In genomic region chr1:205273551-205273982, GRCh38 we compare ENCODE assay signal across 8 cellular contexts.
DNase-seq lines count a peak whose midpoint lies in the region; ATAC-seq and TF ChIP-seq lines count a peak whose summit lies in the region.

No MANE protein-coding gene starts in this region.

- ATAC-seq in HG03045 (IDR thresholded peaks at IDR 0.05; ENCODE audit: unreplicated experiment): peak; percentile 61

- DNase-seq in GM10248 (ENCODE audit: extremely low spot score) (peak; percentile 90), NCI-H2171 (lab: John Stamatoyannopoulos, UW) (peak; percentile 67), T47D (ENCODE audit: low read depth in 1 of 2, low spot score in 1 of 2) (peak; percentile 89 to 95), inferior parietal cortex (ENCODE audit: extremely low spot score) (peak; percentile 90), amniotic stem cell (lab: John Stamatoyannopoulos, UW) (no peak)
- DNase-seq in stimulated activated CD4-positive, alpha-beta T cell treated with anti-CD3 and anti-CD28 coated beads, Interleukin-15, amount 100 ng/mL, for 1 hour (ENCODE audit: low read depth in 1 of 2, low spot score in 1 of 2): peak; percentile 72 to 73

- peak; percentile 91 for TF ChIP-seq CTCF in GM10248 (IDR thresholded peaks at IDR 0.05; ENCODE audit: control extremely low read depth, extremely low read depth, low read depth, missing control alignments)
- TF ChIP-seq CTCF in VCaP (conservative IDR thresholded peaks at IDR 0.05): peak; percentile 97

- no peak overlapping the region for H3K27ac ChIP-seq in VCaP

- POLR2A ChIA-PET in GM10248 (lab: Yijun Ruan, JAX): interaction anchor here (1.0 kb wide), 1 partner anchor 52 kb away, joined by 4 read pairs; no protein-coding TSS in a partner anchor

- in situ Hi-C loops in T47D (cut with HindIII; ENCODE audit: low pct_unique_long_range_greater_than_20kb, low sequenced_read_pairs): no loop called here

- CTCF ChIA-PET in GM10248 (lab: Yijun Ruan, JAX): interaction anchor here (0.6 to 42.6 kb wide), 41 partner anchors 15 to 437 kb away, joined by 3 to 1591 read pairs (median 4); partner anchors contain the start of genes NUAK2 and TMCC2
